In genomic region chr13:49936943-49937273, GRCh38 we compare ENCODE assay signal across 8 cellular contexts. TPM values are rescaled to one million over a fixed set of nuclear protein-coding genes. Genes with fewer than 3 reads are reported as not detected.
A peak's percentile ranks its signal among the peaks of the same experiment; 100 is the strongest.
DNase-seq lines count a peak whose midpoint lies in the region; ATAC-seq, FAIRE-seq and TF ChIP-seq lines count a peak whose summit lies in the region.

No MANE protein-coding gene starts in this region.

- FAIRE-seq in GM18507 (lab: Jason Lieb, UNC) (peak; percentile 5), RCC 7860 (lab: Jason Lieb, UNC) (no peak)

- ATAC-seq in GM21786 (IDR thresholded peaks at IDR 0.05; ENCODE audit: unreplicated experiment) (no peak), HG03460 (IDR thresholded peaks at IDR 0.05; ENCODE audit: unreplicated experiment) (no peak)

- no peaks in the 10 kb centered on the region for H3K36me3 ChIP-seq in HUES64 (ENCODE audit: insufficient read depth, low read length)
- H3K36me3 ChIP-seq in mesodermal cell (ENCODE audit: control insufficient read depth, insufficient read depth, low read length), result no peaks in the 10 kb centered on the region

- in situ Hi-C loops in ACHN (cut with HindIII; ENCODE audit: low pct_ligation_motif_present, low pct_unique_long_range_greater_than_20kb, low sequenced_read_pairs), result no loop called here

- DNase-seq in GM18507 (ENCODE audit: extremely low spot score, insufficient read length, low read depth) (no peak), cardiac fibroblast (ENCODE audit: low read depth in 2 of 2) (no peak), ACHN (no peak), RCC 7860 (ENCODE audit: low spot score) (no peak)

- no peak for TF ChIP-seq CTCF in cardiac fibroblast (IDR thresholded peaks at IDR 0.05; ENCODE audit: low read depth, low read length)

- WGBS in HUES64, result 3% methylated on average over 24 of the region's 24 CpGs
- WGBS in mesodermal cell (ENCODE audit: insufficient coverage in 2 of 2), 2 experiments, result 7% methylated on average over 22 to 23 of the region's 24 CpGs

- H3K9me3 ChIP-seq in HUES64 (ENCODE audit: insufficient read depth, low read depth, low read length) (no peaks in the 10 kb centered on the region), mesodermal cell (ENCODE audit: control insufficient read depth, low read length) (no peaks in the 10 kb centered on the region)

- H3K27me3 ChIP-seq in HUES64 (ENCODE audit: insufficient read depth, low read length), result peaks cover 26% of the 10 kb centered on the region

- no peak overlapping the region for H3K27ac ChIP-seq in HUES64 (ENCODE audit: low read depth, low read length)
- H3K27ac ChIP-seq in mesodermal cell (ENCODE audit: low read depth, low read length, severe bottlenecking), result no peak overlapping the region

- H3K4me3 ChIP-seq in HUES64 (ENCODE audit: low read length) (peak overlapping the region; percentile 92), cardiac fibroblast (replicated peaks in 1 of 2; ENCODE audit: low read depth in 2 of 2, low read length in 2 of 2) (peak overlapping the region; percentile 78 to 83), mesodermal cell (ENCODE audit: extremely low read depth, insufficient read depth, low read length, poor library complexity, severe bottlenecking) (peak overlapping the region; percentile 82)

- H3K4me1 ChIP-seq in HUES64 (ENCODE audit: insufficient read depth, low read length) (peaks cover 6% of the 10 kb centered on the region), mesodermal cell (ENCODE audit: control insufficient read depth, insufficient read depth, low read length, poor library complexity, severe bottlenecking) (peaks cover 6% of the 10 kb centered on the region)

- H3K9ac ChIP-seq in HUES64 (ENCODE audit: low read depth, low read length), result no peak overlapping the region

RNA-seq across cellular contexts. Expression of gene SPRYD7, which starts 0.8 kb away (rescaled TPM):
- 2.8 TPM for polyA plus RNA-seq in HUES64 (2013, experiment 1 of 2)
- polyA plus RNA-seq in HUES64 (2013, experiment 2 of 2), result 3.2 TPM
- 6.5 TPM for polyA plus RNA-seq in mesodermal cell (2013, experiment 1 of 2)
- 8.4 TPM for polyA plus RNA-seq in mesodermal cell (2013, experiment 2 of 2)

RNA-seq across cellular contexts. Expression of gene TRIM13, which starts 59.9 kb away (rescaled TPM):
- 28.6 TPM for polyA plus RNA-seq in HUES64 (2013, experiment 1 of 2)
- 30.4 TPM for polyA plus RNA-seq in HUES64 (2013, experiment 2 of 2)
- polyA plus RNA-seq in mesodermal cell (2013, experiment 1 of 2), result 37.4 TPM
- 35.8 TPM for polyA plus RNA-seq in mesodermal cell (2013, experiment 2 of 2)
